ENCODE assay signal across 41 cellular contexts in genomic region chr2:149044500-149044899, GRCh38. TPM values are rescaled to one million over a fixed set of nuclear protein-coding genes. Genes with fewer than 3 reads are reported as not detected.
"Had no signal": no experiment of that assay in that cellular context is flagged by ENCODE, and none has a peak within 500 bp of the region (broad histone marks: within the 10 kb centered on the region; RNA-seq: fewer than 3 reads in every experiment).

No MANE protein-coding gene starts in this region.

- DNase-seq: activated effector memory CD4-positive, alpha-beta T cell treated with anti-CD3 and anti-CD28 coated beads, Interleukin-2, amount 50 U/mL, for 16 hours; activated effector memory CD4-positive, alpha-beta T cell treated with Interleukin-2 at 50 U/mL for 16 hours; activated gamma-delta T cell; activated gamma-delta T cell treated with Interleukin-2 at 50 U/mL for 16 hours; activated naive CD4-positive, alpha-beta T cell; activated naive CD4-positive, alpha-beta T cell treated with anti-CD3 and anti-CD28 coated beads for 36 hours; activated naive CD4-positive, alpha-beta T cell treated with anti-CD3 and anti-CD28 coated beads, Interleukin-2, amount 10 ng/mL, durations not matched to agents 7 days and 5 days; activated naive CD4-positive, alpha-beta T cell treated with anti-CD3 and anti-CD28 coated beads, Interleukin-2, amount 50 U/mL, for 16 hours; activated naive CD4-positive, alpha-beta T cell treated with Interleukin-2 at 50 U/mL for 16 hours; activated naive CD8-positive, alpha-beta T cell treated with anti-CD3 and anti-CD28 coated beads for 36 hours; activated naive CD8-positive, alpha-beta T cell treated with anti-CD3 and anti-CD28 coated beads, Interleukin-2, amount 10 ng/mL, durations not matched to agents 7 days and 5 days; activated naive CD8-positive, alpha-beta T cell treated with anti-CD3 and anti-CD28 coated beads, Interleukin-2, amount 50 U/mL, for 24 hours; activated T-cell treated with anti-CD3 and anti-CD28 coated beads, Interleukin-2, amount 50 U/mL, for 1 hour; activated T-cell treated with anti-CD3 and anti-CD28 coated beads, Interleukin-2, amount 50 U/mL, for 24 hours; activated T-cell treated with anti-CD3 and anti-CD28 coated beads, Interleukin-2, amount 50 U/mL, for 4 hours; activated T-cell treated with anti-CD3 and anti-CD28 coated beads, Interleukin-2, amount 50 U/mL, for 48 hours; activated T-cell treated with anti-CD3 and anti-CD28 coated beads, Interleukin-2, amount 50 U/mL, for 72 hours; adrenal gland; amniotic stem cell; amygdala; anterior cingulate cortex; aorta; body of pancreas; brain microvascular endothelial cell; caudate nucleus; central memory CD4-positive, alpha-beta T cell; cerebellar nuclear complex had no signal

- H3K36me3 ChIP-seq: adrenal gland, ascending aorta, brain microvascular endothelial cell, breast epithelium, cardiac muscle cell had no signal

- H3K36me3 Mint-ChIP-seq: activated naive CD4-positive, alpha-beta T cell treated with anti-CD3 and anti-CD28 coated beads, Interleukin-2, amount 10 ng/mL, durations not matched to agents 7 days and 5 days; activated naive CD8-positive, alpha-beta T cell treated with anti-CD3 and anti-CD28 coated beads for 36 hours; activated naive CD8-positive, alpha-beta T cell treated with anti-CD3 and anti-CD28 coated beads, Interleukin-2, amount 10 ng/mL, durations not matched to agents 7 days and 5 days had no signal

- H3K27ac Mint-ChIP-seq: activated naive CD4-positive, alpha-beta T cell treated with anti-CD3 and anti-CD28 coated beads for 36 hours; activated naive CD4-positive, alpha-beta T cell treated with anti-CD3 and anti-CD28 coated beads, Interleukin-2, amount 10 ng/mL, durations not matched to agents 7 days and 5 days; activated naive CD4-positive, alpha-beta T cell treated with anti-CD3 and anti-CD28 coated beads, Interleukin-2, amount 50 U/mL, for 24 hours; activated naive CD4-positive, alpha-beta T cell treated with anti-CD3 and anti-CD28 coated beads, Interleukin-2, amount 50 U/mL, for 72 hours; activated naive CD8-positive, alpha-beta T cell; activated naive CD8-positive, alpha-beta T cell treated with anti-CD3 and anti-CD28 coated beads for 36 hours; activated naive CD8-positive, alpha-beta T cell treated with anti-CD3 and anti-CD28 coated beads, Interleukin-2, amount 10 ng/mL, durations not matched to agents 7 days and 5 days; activated naive CD8-positive, alpha-beta T cell treated with anti-CD3 and anti-CD28 coated beads, Interleukin-2, amount 50 U/mL, for 24 hours; activated T-cell treated with anti-CD3 and anti-CD28 coated beads, Interleukin-2, amount 50 U/mL, for 24 hours; activated T-cell treated with anti-CD3 and anti-CD28 coated beads, Interleukin-2, amount 50 U/mL, for 72 hours; activated T-helper 1 cell treated with anti-CD3 and anti-CD28 coated beads, Interleukin-12 subunit alpha, Interleukin-12 subunit beta, Interleukin-2, Interleukin-4 antibody, amounts not matched to agents 30 ng/mL and 10 ng/mL and 1 ng/mL, durations not matched to agents 14 hours and 24 hours and 36 hours; activated T-helper 17 cell treated with anti-CD3 and anti-CD28 coated beads, Interleukin-2, amount 50 U/mL, for 72 hours; activated T-helper 2 cell treated with anti-CD3 and anti-CD28 coated beads, Interferon-gamma antibody, Interleukin-2, Interleukin-4, amounts not matched to agents 10 μg/mL and 5 μg/mL and 100 μg/mL, durations not matched to agents 14 hours and 24 hours and 36 hours; brain had no signal

- H3K27ac ChIP-seq: adrenal gland, ascending aorta, body of pancreas, brain microvascular endothelial cell, breast epithelium, cardiac muscle cell had no signal

- H3K27me3 ChIP-seq: ascending aorta, body of pancreas, brain microvascular endothelial cell, breast epithelium, cardiac muscle cell had no signal

- H3K4me1 ChIP-seq: adrenal gland, ascending aorta, breast epithelium had no signal

- H3K9me3 ChIP-seq: body of pancreas had no signal

- H3K4me3 ChIP-seq: adrenal gland, ascending aorta, body of pancreas, breast epithelium, cardiac muscle cell had no signal

- ATAC-seq: activated naive CD4-positive, alpha-beta T cell treated with anti-CD3 and anti-CD28 coated beads, Interleukin-2, amount 50 U/mL, for 72 hours; activated naive CD8-positive, alpha-beta T cell treated with anti-CD3 and anti-CD28 coated beads, Interleukin-2, amount 50 U/mL, for 24 hours; activated T-cell treated with anti-CD3 and anti-CD28 coated beads, Interleukin-2, amount 50 U/mL, for 4 hours; activated T-cell treated with anti-CD3 and anti-CD28 coated beads, Interleukin-2, amount 50 U/mL, for 72 hours; activated T-helper 17 cell treated with anti-CD3 and anti-CD28 coated beads, Interleukin-2, amount 50 U/mL, for 72 hours; body of pancreas had no signal

- H3K4me3 Mint-ChIP-seq: activated naive CD4-positive, alpha-beta T cell treated with anti-CD3 and anti-CD28 coated beads for 36 hours; activated naive CD4-positive, alpha-beta T cell treated with anti-CD3 and anti-CD28 coated beads, Interleukin-2, amount 10 ng/mL, durations not matched to agents 7 days and 5 days; activated naive CD4-positive, alpha-beta T cell treated with anti-CD3 and anti-CD28 coated beads, Interleukin-2, amount 50 U/mL, for 24 hours; activated naive CD8-positive, alpha-beta T cell; activated naive CD8-positive, alpha-beta T cell treated with anti-CD3 and anti-CD28 coated beads for 36 hours; activated naive CD8-positive, alpha-beta T cell treated with anti-CD3 and anti-CD28 coated beads, Interleukin-2, amount 10 ng/mL, durations not matched to agents 7 days and 5 days; activated naive CD8-positive, alpha-beta T cell treated with anti-CD3 and anti-CD28 coated beads, Interleukin-2, amount 50 U/mL, for 24 hours; activated T-cell treated with anti-CD3 and anti-CD28 coated beads, Interleukin-2, amount 50 U/mL, for 24 hours; activated T-cell treated with anti-CD3 and anti-CD28 coated beads, Interleukin-2, amount 50 U/mL, for 4 hours; activated T-cell treated with anti-CD3 and anti-CD28 coated beads, Interleukin-2, amount 50 U/mL, for 72 hours; activated T-helper 1 cell treated with anti-CD3 and anti-CD28 coated beads, Interleukin-12 subunit alpha, Interleukin-12 subunit beta, Interleukin-2, Interleukin-4 antibody, amounts not matched to agents 30 ng/mL and 10 ng/mL and 1 ng/mL, durations not matched to agents 14 hours and 24 hours and 36 hours; activated T-helper 17 cell treated with anti-CD3 and anti-CD28 coated beads, Interleukin-2, amount 50 U/mL, for 72 hours; brain; central memory CD8-positive, alpha-beta T cell had no signal

- FAIRE-seq: astrocyte, bronchial epithelial cell had no signal

- H3K4me1 Mint-ChIP-seq: activated naive CD4-positive, alpha-beta T cell treated with anti-CD3 and anti-CD28 coated beads, Interleukin-2, amount 10 ng/mL, durations not matched to agents 7 days and 5 days; activated naive CD4-positive, alpha-beta T cell treated with anti-CD3 and anti-CD28 coated beads, Interleukin-2, amount 50 U/mL, for 24 hours; activated naive CD8-positive, alpha-beta T cell treated with anti-CD3 and anti-CD28 coated beads for 36 hours; activated naive CD8-positive, alpha-beta T cell treated with anti-CD3 and anti-CD28 coated beads, Interleukin-2, amount 10 ng/mL, durations not matched to agents 7 days and 5 days; activated naive CD8-positive, alpha-beta T cell treated with anti-CD3 and anti-CD28 coated beads, Interleukin-2, amount 50 U/mL, for 24 hours; activated T-helper 17 cell treated with anti-CD3 and anti-CD28 coated beads, Interleukin-2, amount 50 U/mL, for 72 hours; brain; central memory CD8-positive, alpha-beta T cell had no signal

RNA-seq across cellular contexts. Expression of gene LYPD6B, which starts 6.0 kb away (rescaled TPM):
- total RNA-seq: activated naive CD4-positive, alpha-beta T cell treated with anti-CD3 and anti-CD28 coated beads for 36 hours; activated naive CD4-positive, alpha-beta T cell treated with anti-CD3 and anti-CD28 coated beads, Interleukin-2, amount 50 U/mL, for 72 hours; activated naive CD8-positive, alpha-beta T cell treated with anti-CD3 and anti-CD28 coated beads for 36 hours; activated naive CD8-positive, alpha-beta T cell treated with anti-CD3 and anti-CD28 coated beads, Interleukin-2, amount 10 ng/mL, durations not matched to agents 7 days and 5 days; activated T-cell treated with anti-CD3 and anti-CD28 coated beads, Interleukin-2, amount 50 U/mL, for 4 hours; activated T-cell treated with anti-CD3 and anti-CD28 coated beads, Interleukin-2, amount 50 U/mL, for 72 hours; activated T-helper 1 cell treated with anti-CD3 and anti-CD28 coated beads, Interleukin-12 subunit alpha, Interleukin-12 subunit beta, Interleukin-2, Interleukin-4 antibody, amounts not matched to agents 30 ng/mL and 10 ng/mL and 1 ng/mL, durations not matched to agents 14 hours and 24 hours and 36 hours; activated T-helper 17 cell treated with anti-CD3 and anti-CD28 coated beads, Interleukin-2, amount 50 U/mL, for 72 hours; activated T-helper 2 cell treated with anti-CD3 and anti-CD28 coated beads, Interferon-gamma antibody, Interleukin-2, Interleukin-4, amounts not matched to agents 10 μg/mL and 5 μg/mL and 100 μg/mL, durations not matched to agents 14 hours and 24 hours and 36 hours; aorta; ascending aorta; cardiac septum had no signal
